In the genomic region with DNA sequence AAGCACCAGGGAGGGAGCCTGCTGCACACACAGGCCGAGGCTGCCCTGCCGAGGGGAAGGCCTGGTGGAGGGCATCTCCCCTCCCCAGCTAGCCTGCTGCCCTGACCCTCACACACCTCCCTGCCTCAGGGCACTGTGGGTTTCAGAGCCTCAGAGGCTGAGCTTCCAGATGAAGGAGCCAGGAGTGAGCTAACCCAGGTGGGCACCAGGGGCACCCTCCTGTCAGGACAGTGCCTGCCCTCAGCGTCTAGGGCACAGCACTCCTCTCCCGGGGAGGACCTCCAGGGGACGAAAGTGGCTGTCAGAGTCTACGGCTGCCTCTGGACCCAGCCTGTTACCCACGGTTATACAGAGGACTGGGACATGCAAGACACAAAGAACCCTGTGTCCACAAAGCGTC, we compare ENCODE assay signal across 39 cellular contexts. TPM values are rescaled to one million over a fixed set of nuclear protein-coding genes. Genes with fewer than 3 reads are reported as not detected.
"Had no signal": no experiment of that assay in that cellular context is flagged by ENCODE, and none has a peak within 500 bp of the region (broad histone marks: within the 10 kb centered on the region; RNA-seq: fewer than 3 reads in every experiment).

No MANE protein-coding gene starts in this region.

- FAIRE-seq: astrocyte, bronchial epithelial cell had no signal

- H3K4me3 Mint-ChIP-seq: activated B cell treated with CpG ODN at 0.5 μM for 24 hours; activated CD4-positive, alpha-beta memory T cell treated with anti-CD3 and anti-CD28 coated beads, Interleukin-2, amount 10 ng/mL, durations not matched to agents 7 days and 5 days; activated naive CD4-positive, alpha-beta T cell treated with anti-CD3 and anti-CD28 coated beads, Interleukin-2, amount 50 U/mL, for 24 hours; activated naive CD8-positive, alpha-beta T cell treated with anti-CD3 and anti-CD28 coated beads, Interleukin-2, amount 10 ng/mL, durations not matched to agents 7 days and 5 days; activated T-cell treated with anti-CD3 and anti-CD28 coated beads, Interleukin-2, amount 50 U/mL, for 72 hours; activated T-helper 17 cell treated with anti-CD3 and anti-CD28 coated beads, Interleukin-2, amount 50 U/mL, for 72 hours; brain had no signal

- H3K27ac ChIP-seq: PC-9, VCaP had no signal

- H3K4me1 Mint-ChIP-seq: activated B cell treated with CpG ODN at 0.5 μM for 24 hours; activated CD4-positive, alpha-beta memory T cell treated with anti-CD3 and anti-CD28 coated beads, Interleukin-2, amount 10 ng/mL, durations not matched to agents 7 days and 5 days; activated naive CD4-positive, alpha-beta T cell treated with anti-CD3 and anti-CD28 coated beads, Interleukin-2, amount 50 U/mL, for 24 hours; activated naive CD8-positive, alpha-beta T cell treated with anti-CD3 and anti-CD28 coated beads, Interleukin-2, amount 10 ng/mL, durations not matched to agents 7 days and 5 days; activated T-helper 17 cell treated with anti-CD3 and anti-CD28 coated beads, Interleukin-2, amount 50 U/mL, for 72 hours; brain had no signal

- ATAC-seq: activated T-cell treated with anti-CD3 and anti-CD28 coated beads, Interleukin-2, amount 50 U/mL, for 72 hours; activated T-helper 17 cell treated with anti-CD3 and anti-CD28 coated beads, Interleukin-2, amount 50 U/mL, for 72 hours had no signal

- DNase-seq: activated B cell treated with CpG ODN at 0.5 μM for 24 hours; activated CD4-positive, alpha-beta memory T cell treated with anti-CD3 and anti-CD28 coated beads, Interleukin-2, amount 10 ng/mL, durations not matched to agents 7 days and 5 days; activated CD4-positive, alpha-beta T cell treated with anti-CD3 and anti-CD28 coated beads for 48 hours; activated CD4-positive, CD25-positive, alpha-beta regulatory T cell treated with anti-CD3 and anti-CD28 coated beads, Interleukin-2, amount 50 U/mL, for 72 hours; activated gamma-delta T cell; activated naive CD4-positive, alpha-beta T cell treated with Interleukin-2 at 50 U/mL for 16 hours; activated naive CD8-positive, alpha-beta T cell treated with anti-CD3 and anti-CD28 coated beads, Interleukin-2, amount 10 ng/mL, durations not matched to agents 7 days and 5 days; activated T-cell treated with anti-CD3 and anti-CD28 coated beads, Interleukin-2, amount 50 U/mL, for 1 hour; activated T-cell treated with anti-CD3 and anti-CD28 coated beads, Interleukin-2, amount 50 U/mL, for 72 hours; amygdala; caudate nucleus; Kasumi-1; KG1; MG63; NCI-H1048; NCI-H1105 treated with DMSO at 0.1 percent for 48 hours; NCI-H1436; NCI-H1694; NCI-H1930; NCI-H2081 treated with DMSO at 0.1 percent for 48 hours; NCI-H226; NCI-H446 treated with DMSO at 0.1 percent for 48 hours; NCI-H524; NCI-H82; NK-92 treated with Interleukin-12 subunit alpha and Interleukin-12 subunit beta, amount 100 ng/mL, for 24 hours; PC-9; Right ventricle myocardium superior; SW 1271; T-helper 1 cell; T-helper 2 cell; T-helper 9 cell had no signal

- H3K9me3 ChIP-seq: MG63 had no signal

- H3K27me3 ChIP-seq: MG63 had no signal

- H2AFZ ChIP-seq: PC-9 had no signal

- H3K36me3 Mint-ChIP-seq: activated naive CD4-positive, alpha-beta T cell treated with anti-CD3 and anti-CD28 coated beads, Interleukin-2, amount 50 U/mL, for 24 hours; activated naive CD8-positive, alpha-beta T cell treated with anti-CD3 and anti-CD28 coated beads, Interleukin-2, amount 10 ng/mL, durations not matched to agents 7 days and 5 days; brain had no signal

- H3K4me3 ChIP-seq: MG63, PC-9 had no signal

- H3K27ac Mint-ChIP-seq: activated B cell treated with CpG ODN at 0.5 μM for 24 hours; activated CD4-positive, alpha-beta memory T cell treated with anti-CD3 and anti-CD28 coated beads, Interleukin-2, amount 10 ng/mL, durations not matched to agents 7 days and 5 days; activated naive CD4-positive, alpha-beta T cell treated with anti-CD3 and anti-CD28 coated beads, Interleukin-2, amount 50 U/mL, for 24 hours; activated naive CD8-positive, alpha-beta T cell treated with anti-CD3 and anti-CD28 coated beads, Interleukin-2, amount 10 ng/mL, durations not matched to agents 7 days and 5 days; activated T-cell treated with anti-CD3 and anti-CD28 coated beads, Interleukin-2, amount 50 U/mL, for 72 hours; activated T-helper 17 cell treated with anti-CD3 and anti-CD28 coated beads, Interleukin-2, amount 50 U/mL, for 72 hours; brain had no signal

- H3K4me2 ChIP-seq: PC-9 had no signal

- H3K9me3 Mint-ChIP-seq: activated B cell treated with CpG ODN at 0.5 μM for 24 hours; activated CD4-positive, alpha-beta memory T cell treated with anti-CD3 and anti-CD28 coated beads, Interleukin-2, amount 10 ng/mL, durations not matched to agents 7 days and 5 days; activated naive CD4-positive, alpha-beta T cell treated with anti-CD3 and anti-CD28 coated beads, Interleukin-2, amount 50 U/mL, for 24 hours; activated naive CD8-positive, alpha-beta T cell treated with anti-CD3 and anti-CD28 coated beads, Interleukin-2, amount 10 ng/mL, durations not matched to agents 7 days and 5 days; activated T-cell treated with anti-CD3 and anti-CD28 coated beads, Interleukin-2, amount 50 U/mL, for 72 hours; activated T-helper 17 cell treated with anti-CD3 and anti-CD28 coated beads, Interleukin-2, amount 50 U/mL, for 72 hours; brain had no signal

- H3K36me3 ChIP-seq: MG63 had no signal

RNA-seq across cellular contexts. Expression of a gene that starts 22.8 kb away (rescaled TPM):
- total RNA-seq: astrocyte, bronchial epithelial cell, cerebellum, Right ventricle myocardium superior had no signal

RNA-seq across cellular contexts. Expression of a gene that starts 48.8 kb away (rescaled TPM):
- total RNA-seq: activated B cell treated with CpG ODN at 0.5 μM for 24 hours; activated CD4-positive, alpha-beta memory T cell treated with anti-CD3 and anti-CD28 coated beads, Interleukin-2, amount 10 ng/mL, durations not matched to agents 7 days and 5 days; activated naive CD8-positive, alpha-beta T cell treated with anti-CD3 and anti-CD28 coated beads, Interleukin-2, amount 10 ng/mL, durations not matched to agents 7 days and 5 days; activated T-helper 17 cell treated with anti-CD3 and anti-CD28 coated beads, Interleukin-2, amount 50 U/mL, for 72 hours; bronchial epithelial cell; OCI-LY7; Right ventricle myocardium superior had no signal
